ENCODE assay signal across 11 cellular contexts in the genomic region with DNA sequence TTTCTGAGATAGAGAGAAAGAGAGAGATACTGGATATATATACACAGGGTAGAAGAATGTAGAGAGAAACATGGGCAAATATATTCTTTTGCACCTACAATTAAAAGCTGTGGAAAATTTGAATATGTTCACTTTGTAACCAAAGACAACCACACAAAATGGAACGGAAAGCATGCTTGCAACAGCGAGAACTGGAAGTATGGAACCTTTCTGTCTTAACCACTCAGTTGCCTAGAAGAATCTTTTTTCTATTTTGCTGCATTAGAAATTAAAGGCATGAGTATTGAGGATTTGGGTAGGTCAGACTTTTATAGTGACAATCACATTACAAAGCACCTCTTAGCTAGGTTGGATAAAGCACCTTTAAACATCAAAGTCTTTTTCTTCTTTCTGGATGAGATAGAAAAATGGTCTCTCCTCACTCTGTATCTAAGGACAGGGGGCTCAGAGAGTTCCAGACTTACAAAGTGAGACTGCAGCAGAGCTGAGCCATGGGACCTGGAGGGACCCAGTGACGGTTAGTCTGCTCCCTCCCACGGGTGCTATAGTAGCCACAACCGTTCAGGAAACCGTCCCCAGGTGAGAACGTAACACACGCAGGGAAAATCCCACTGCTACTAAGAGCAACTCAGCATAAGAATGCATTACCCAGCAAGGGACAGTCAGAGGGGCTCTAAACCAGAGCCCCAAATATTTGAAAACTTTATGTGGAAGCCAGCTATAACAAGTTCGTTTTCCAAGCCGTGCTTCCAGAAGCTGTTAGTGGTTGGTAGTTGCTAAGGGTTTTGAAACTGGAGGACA.
A peak's percentile ranks its signal among the peaks of the same experiment; 100 is the strongest.
DNase-seq lines count a peak whose midpoint lies in the region; ATAC-seq and TF ChIP-seq lines count a peak whose summit lies in the region.
"Had no signal": no experiment of that assay in that cellular context is flagged by ENCODE, and none has a peak within 500 bp of the region (broad histone marks: within the 10 kb centered on the region; RNA-seq: fewer than 3 reads in every experiment).

No MANE protein-coding gene starts in this region.

- peak; percentile 32 for DNase-seq in stimulated activated CD4-positive, alpha-beta T cell treated with anti-CD3 and anti-CD28 coated beads, Interleukin-2, amount 100 ng/mL, for 4 hours (ENCODE audit: low read depth)
- no peak for DNase-seq in stimulated activated CD4-positive, alpha-beta T cell treated with anti-CD3 and anti-CD28 coated beads, Interleukin-2, amount 100 ng/mL, for 24 hours
- peak; percentile 53 for DNase-seq in activated naive CD4-positive, alpha-beta T cell treated with anti-CD3 and anti-CD28 coated beads, Interleukin-2, amount 50 U/mL, for 16 hours
- DNase-seq in uterus, result no peak
- no peak for DNase-seq in NCI-H1930 (lab: John Stamatoyannopoulos, UW)
- no peak for DNase-seq in NCI-H1417 treated with DMSO at 0.1 percent for 48 hours (lab: John Stamatoyannopoulos, UW)
- DNase-seq in NCI-H2196 (lab: John Stamatoyannopoulos, UW; ENCODE audit: unreplicated experiment), result no peak
- DNase-seq: NCI-H82 had no signal

- no peaks in the 10 kb centered on the region for H3K4me1 ChIP-seq in uterus
- H3K4me1 ChIP-seq: parathyroid adenoma had no signal

- H3K36me3 ChIP-seq in uterus, result no peaks in the 10 kb centered on the region

- intact Hi-C loops in uterus (cut with DNase I; ENCODE audit: low total_unique reads), result no loop called here

- no peak overlapping the region for H3K4me3 ChIP-seq in uterus

- no peaks in the 10 kb centered on the region for H3K27me3 ChIP-seq in uterus

- peak; percentile 39 for ATAC-seq in HG02885 (IDR thresholded peaks at IDR 0.05; ENCODE audit: poor library complexity, unreplicated experiment)
- ATAC-seq: WTC11 had no signal

- no peak for TF ChIP-seq CTCF in uterus (IDR thresholded peaks at IDR 0.05)

- no peaks in the 10 kb centered on the region for H3K9me3 ChIP-seq in uterus

- peak overlapping the region; percentile 4 to 40 for H3K27ac ChIP-seq in uterus
- H3K27ac ChIP-seq: parathyroid adenoma had no signal

- TF ChIP-seq POLR2A in uterus (IDR thresholded peaks at IDR 0.05), result no peak

Comparison
In these comparisons a context has a peak if more than half of its experiments do, and no peak if none do; other contexts are left out.
1. DNase-seq: peak in stimulated activated CD4-positive, alpha-beta T cell treated with anti-CD3 and anti-CD28 coated beads, Interleukin-2, amount 100 ng/mL, for 4 hours (single experiment) and activated naive CD4-positive, alpha-beta T cell treated with anti-CD3 and anti-CD28 coated beads, Interleukin-2, amount 50 U/mL, for 16 hours (single experiment); none in stimulated activated CD4-positive, alpha-beta T cell treated with anti-CD3 and anti-CD28 coated beads, Interleukin-2, amount 100 ng/mL, for 24 hours (0 of 2), uterus (0 of 2), NCI-H1930 (0 of 2), NCI-H1417 treated with DMSO at 0.1 percent for 48 hours (single experiment) and NCI-H2196 (single experiment).